18 cellular contexts compared by ENCODE assay signal in the genomic region with DNA sequence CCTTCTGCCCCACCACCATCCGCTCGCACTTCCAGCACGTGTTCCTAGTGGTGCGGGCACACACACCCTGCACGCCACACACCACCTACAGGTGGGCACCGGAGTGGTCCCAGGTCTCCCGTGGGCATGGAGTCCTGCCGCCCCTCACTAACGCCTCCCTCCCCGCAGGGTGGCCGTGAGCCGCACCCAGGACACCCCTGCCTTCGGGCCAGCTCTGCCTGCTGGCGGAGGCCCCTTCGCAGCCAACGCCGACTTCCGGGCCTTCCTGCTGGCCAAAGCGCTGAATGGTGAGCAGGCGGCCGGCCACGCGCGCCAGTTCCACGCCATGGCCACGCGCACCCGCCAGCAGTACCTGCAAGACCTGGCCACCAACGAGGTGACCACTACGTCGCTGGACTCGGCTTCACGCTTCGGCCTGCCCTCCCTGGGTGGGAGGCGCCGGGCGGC. TPM values are rescaled to one million over a fixed set of nuclear protein-coding genes. Genes with fewer than 3 reads are reported as not detected.
"Had no signal": no experiment of that assay in that cellular context is flagged by ENCODE, and none has a peak within 500 bp of the region (broad histone marks: within the 10 kb centered on the region; RNA-seq: fewer than 3 reads in every experiment).

No MANE protein-coding gene starts in this region.

- H3K27ac ChIP-seq: epithelial cell of prostate, heart right ventricle had no signal

- H3K9me3 ChIP-seq: ascending aorta, gastrocnemius medialis, heart right ventricle, neutrophil, tibial nerve had no signal

- H3K27me3 Mint-ChIP-seq: activated CD4-positive, alpha-beta T cell treated with anti-CD3 and anti-CD28 coated beads, Interleukin-2, amount 10 ng/mL, durations not matched to agents 7 days and 5 days; activated naive CD8-positive, alpha-beta T cell treated with anti-CD3 and anti-CD28 coated beads, Interleukin-2, amount 50 U/mL, for 24 hours; activated T-helper 17 cell treated with anti-CD3 and anti-CD28 coated beads, Interleukin-2, amount 50 U/mL, for 72 hours; naive B cell; stimulated activated naive B cell treated with anti-CD40 and anti-IgM and Interleukin-4, amounts not matched to agents 10 μg/mL and 1 μg/mL and 100 μg/mL, for 72 hours had no signal

- H3K9me3 Mint-ChIP-seq: activated CD4-positive, alpha-beta T cell treated with anti-CD3 and anti-CD28 coated beads, Interleukin-2, amount 10 ng/mL, durations not matched to agents 7 days and 5 days; activated naive CD4-positive, alpha-beta T cell treated with anti-CD3 and anti-CD28 coated beads for 36 hours; activated naive CD8-positive, alpha-beta T cell treated with anti-CD3 and anti-CD28 coated beads, Interleukin-2, amount 50 U/mL, for 24 hours; activated T-helper 17 cell treated with anti-CD3 and anti-CD28 coated beads, Interleukin-2, amount 50 U/mL, for 72 hours; naive B cell; stimulated activated naive B cell treated with anti-CD40 and anti-IgM and Interleukin-4, amounts not matched to agents 10 μg/mL and 1 μg/mL and 100 μg/mL, for 72 hours; T-helper 1 cell treated with Interleukin-12 subunit alpha and Interleukin-12 subunit beta and Interleukin-4 antibody, amounts not matched to agents 30 μg/mL and 1 μg/mL, for 36 hours had no signal

- FAIRE-seq: islet of Langerhans, TTC549 had no signal

- DNase-seq: activated CD4-positive, alpha-beta T cell treated with anti-CD3 and anti-CD28 coated beads, Interleukin-2, amount 10 ng/mL, durations not matched to agents 7 days and 5 days; activated CD4-positive, CD25-positive, alpha-beta regulatory T cell; activated naive CD4-positive, alpha-beta T cell treated with anti-CD3 and anti-CD28 coated beads for 36 hours; activated naive CD8-positive, alpha-beta T cell treated with anti-CD3 and anti-CD28 coated beads, Interleukin-2, amount 50 U/mL, for 24 hours; gastrocnemius medialis; heart right ventricle; naive B cell; stimulated activated CD4-positive, alpha-beta T cell treated with anti-CD3 and anti-CD28 coated beads, Interleukin-15, amount 100 ng/mL, for 24 hours; stimulated activated CD4-positive, alpha-beta T cell treated with anti-CD3 and anti-CD28 coated beads, Interleukin-4, amount 100 ng/mL, for 1 hour; stimulated activated naive B cell treated with anti-CD40 and anti-IgM and Interleukin-4, amounts not matched to agents 10 μg/mL and 1 μg/mL and 100 μg/mL, for 72 hours had no signal

- H3K4me3 Mint-ChIP-seq: activated CD4-positive, alpha-beta T cell treated with anti-CD3 and anti-CD28 coated beads, Interleukin-2, amount 10 ng/mL, durations not matched to agents 7 days and 5 days; activated naive CD4-positive, alpha-beta T cell treated with anti-CD3 and anti-CD28 coated beads for 36 hours; activated naive CD8-positive, alpha-beta T cell treated with anti-CD3 and anti-CD28 coated beads, Interleukin-2, amount 50 U/mL, for 24 hours; activated T-helper 17 cell treated with anti-CD3 and anti-CD28 coated beads, Interleukin-2, amount 50 U/mL, for 72 hours; stimulated activated naive B cell treated with anti-CD40 and anti-IgM and Interleukin-4, amounts not matched to agents 10 μg/mL and 1 μg/mL and 100 μg/mL, for 72 hours; T-helper 1 cell treated with Interleukin-12 subunit alpha and Interleukin-12 subunit beta and Interleukin-4 antibody, amounts not matched to agents 30 μg/mL and 1 μg/mL, for 36 hours had no signal

- H3K27me3 ChIP-seq: ascending aorta, neutrophil, tibial nerve had no signal

- H3K4me1 ChIP-seq: ascending aorta had no signal

- H3K27ac Mint-ChIP-seq: activated CD4-positive, alpha-beta T cell treated with anti-CD3 and anti-CD28 coated beads, Interleukin-2, amount 10 ng/mL, durations not matched to agents 7 days and 5 days; activated naive CD8-positive, alpha-beta T cell treated with anti-CD3 and anti-CD28 coated beads, Interleukin-2, amount 50 U/mL, for 24 hours; T-helper 1 cell treated with Interleukin-12 subunit alpha and Interleukin-12 subunit beta and Interleukin-4 antibody, amounts not matched to agents 30 μg/mL and 1 μg/mL, for 36 hours had no signal

- ATAC-seq: activated naive CD8-positive, alpha-beta T cell treated with anti-CD3 and anti-CD28 coated beads, Interleukin-2, amount 50 U/mL, for 24 hours; activated T-helper 17 cell treated with anti-CD3 and anti-CD28 coated beads, Interleukin-2, amount 50 U/mL, for 72 hours; stimulated activated naive B cell treated with anti-CD40 and anti-IgM and Interleukin-4, amounts not matched to agents 10 μg/mL and 1 μg/mL and 100 μg/mL, for 72 hours had no signal

RNA-seq across cellular contexts. Expression of gene KCNK7, which starts 50.7 kb away (rescaled TPM):
- total RNA-seq: ascending aorta had no signal
